ENCODE assay signal across 8 cellular contexts in genomic region chr18:80108739-80109675, GRCh38. TPM values are rescaled to one million over a fixed set of nuclear protein-coding genes. Genes with fewer than 3 reads are reported as not detected.
DNase-seq lines count a peak whose midpoint lies in the region; ATAC-seq and TF ChIP-seq lines count a peak whose summit lies in the region.

Gene ADNP2 (plus strand): TSS chr18:80109262. CDS start chr18:80117543, 8,281 bp downstream.

- H3K27ac Mint-ChIP-seq in activated CD8-positive, alpha-beta memory T cell treated with anti-CD3 and anti-CD28 coated beads, Interleukin-2, amount 10 ng/mL, durations not matched to agents 7 days and 5 days, result peak within 1 kb of the TSS; percentile 75
- H3K27ac Mint-ChIP-seq in endothelial cell (ENCODE audit: unreplicated experiment), result peak within 1 kb of the TSS; percentile 39
- H3K27ac Mint-ChIP-seq in mesothelial cell of epicardium, result peak within 1 kb of the TSS; percentile 82

- peaks cover 15% of the 10 kb centered on the region for H3K36me3 ChIP-seq in NT2/D1 (ENCODE audit: insufficient read depth, insufficient read length, low read length)

- H3K4me1 ChIP-seq in NT2/D1 (ENCODE audit: insufficient read depth, insufficient read length), result peaks cover 8% of the 10 kb centered on the region

- H3K4me3 ChIP-seq in NT2/D1 (ENCODE audit: insufficient read length, low read depth), result peak within 1 kb of the TSS; percentile 70

- H3K4me3 Mint-ChIP-seq in activated CD8-positive, alpha-beta memory T cell treated with anti-CD3 and anti-CD28 coated beads, Interleukin-2, amount 10 ng/mL, durations not matched to agents 7 days and 5 days, result peak within 1 kb of the TSS; percentile 78
- H3K4me3 Mint-ChIP-seq in endothelial cell (ENCODE audit: unreplicated experiment) (peak within 1 kb of the TSS; percentile 94), mesothelial cell of epicardium (peak within 1 kb of the TSS; percentile 82)

- DNase-seq in COLO668 (lab: John Stamatoyannopoulos, UW; ENCODE audit: unreplicated experiment), result peak; percentile 81
- DNase-seq in HS-5 (ENCODE audit: low read depth), result peak; percentile 91
- peak; percentile 89 for DNase-seq in NT2/D1 (ENCODE audit: low read depth, low spot score)
- peak; percentile 92 for DNase-seq in activated CD8-positive, alpha-beta memory T cell treated with anti-CD3 and anti-CD28 coated beads, Interleukin-2, amount 10 ng/mL, durations not matched to agents 7 days and 5 days
- DNase-seq in endothelial cell (ENCODE audit: low spot score), result peak; percentile 85
- DNase-seq in mesothelial cell of epicardium (ENCODE audit: low spot score in 2 of 2, unreplicated experiment in 2 of 2), result peak; percentile 52 to 75
- DNase-seq in stimulated activated CD8-positive, alpha-beta memory T cell treated with anti-CD3 and anti-CD28 coated beads, Interleukin-15, amount 100 ng/mL, for 48 hours (ENCODE audit: low read depth in 2 of 2), result peak; percentile 76 to 79

- H3K4me1 Mint-ChIP-seq in activated CD8-positive, alpha-beta memory T cell treated with anti-CD3 and anti-CD28 coated beads, Interleukin-2, amount 10 ng/mL, durations not matched to agents 7 days and 5 days, result peaks cover 34% of the 10 kb centered on the region
- H3K4me1 Mint-ChIP-seq in endothelial cell (ENCODE audit: unreplicated experiment) (peaks cover 15% of the 10 kb centered on the region), mesothelial cell of epicardium (peaks cover 46% of the 10 kb centered on the region)

- no peaks in the 10 kb centered on the region for H3K9me3 Mint-ChIP-seq in activated CD8-positive, alpha-beta memory T cell treated with anti-CD3 and anti-CD28 coated beads, Interleukin-2, amount 10 ng/mL, durations not matched to agents 7 days and 5 days (ENCODE audit: low read depth)
- H3K9me3 Mint-ChIP-seq in endothelial cell (ENCODE audit: unreplicated experiment) (no peaks in the 10 kb centered on the region), mesothelial cell of epicardium (no peaks in the 10 kb centered on the region)

- peak within 1 kb of the TSS; percentile 71 for H3K9ac ChIP-seq in NT2/D1 (ENCODE audit: insufficient read length, low read depth)

- peaks cover 5% of the 10 kb centered on the region; the same call in 1 of the 2 replicates for H3K9me3 ChIP-seq in NT2/D1 (ENCODE audit: insufficient read depth, low read length)

- no peaks in the 10 kb centered on the region for H3K27me3 ChIP-seq in NT2/D1 (ENCODE audit: insufficient read depth, insufficient read length)

- TF ChIP-seq CTCF in endothelial cell (IDR thresholded peaks at IDR 0.05; ENCODE audit: unreplicated experiment) (no peak), mesothelial cell of epicardium (IDR thresholded peaks at IDR 0.05; ENCODE audit: unreplicated experiment) (no peak)

- ATAC-seq in GM19468 (IDR thresholded peaks at IDR 0.05; ENCODE audit: extremely low read depth, unreplicated experiment), result peak; percentile 53
- ATAC-seq in activated CD8-positive, alpha-beta memory T cell treated with anti-CD3 and anti-CD28 coated beads, Interleukin-2, amount 10 ng/mL, durations not matched to agents 7 days and 5 days, result peak; percentile 87

- no peaks in the 10 kb centered on the region for H3K27me3 Mint-ChIP-seq in activated CD8-positive, alpha-beta memory T cell treated with anti-CD3 and anti-CD28 coated beads, Interleukin-2, amount 10 ng/mL, durations not matched to agents 7 days and 5 days
- H3K27me3 Mint-ChIP-seq in endothelial cell (ENCODE audit: unreplicated experiment) (peaks cover 14% of the 10 kb centered on the region), mesothelial cell of epicardium (ENCODE audit: low read depth) (no peaks in the 10 kb centered on the region)

- peaks cover 13% of the 10 kb centered on the region for H3K36me3 Mint-ChIP-seq in activated CD8-positive, alpha-beta memory T cell treated with anti-CD3 and anti-CD28 coated beads, Interleukin-2, amount 10 ng/mL, durations not matched to agents 7 days and 5 days
- H3K36me3 Mint-ChIP-seq in endothelial cell (ENCODE audit: low read depth, unreplicated experiment) (no peaks in the 10 kb centered on the region), mesothelial cell of epicardium (no peaks in the 10 kb centered on the region)

- CTCF ChIA-PET in activated CD8-positive, alpha-beta memory T cell treated with anti-CD3 and anti-CD28 coated beads, Interleukin-2, amount 10 ng/mL, durations not matched to agents 7 days and 5 days (lab: Charles Lee), result interaction anchor here (0.8 to 1.0 kb wide), 2 partner anchors 20 to 25 kb away, joined by 3 to 5 read pairs; no protein-coding TSS in a partner anchor

RNA-seq across cellular contexts. Expression of gene ADNP2, which starts in this region (rescaled TPM):
- total RNA-seq in activated CD8-positive, alpha-beta memory T cell treated with anti-CD3 and anti-CD28 coated beads, Interleukin-2, amount 10 ng/mL, durations not matched to agents 7 days and 5 days, result 10 to 100 TPM; 23.2 to 27.1 TPM
- total RNA-seq in endothelial cell (ENCODE audit: unreplicated experiment), result 23.7 TPM
- total RNA-seq in mesothelial cell of epicardium, result 32.2 to 33.9 TPM (median 33.1 TPM) in 3 replicates

Comparison
In these comparisons a context has a peak if more than half of its experiments do, and no peak if none do; other contexts are left out.
1. Peak in every context shown above with its lines: DNase-seq, ATAC-seq and H3K4me3 ChIP-seq.